ENCODE assay signal across 21 cellular contexts in the genomic region with DNA sequence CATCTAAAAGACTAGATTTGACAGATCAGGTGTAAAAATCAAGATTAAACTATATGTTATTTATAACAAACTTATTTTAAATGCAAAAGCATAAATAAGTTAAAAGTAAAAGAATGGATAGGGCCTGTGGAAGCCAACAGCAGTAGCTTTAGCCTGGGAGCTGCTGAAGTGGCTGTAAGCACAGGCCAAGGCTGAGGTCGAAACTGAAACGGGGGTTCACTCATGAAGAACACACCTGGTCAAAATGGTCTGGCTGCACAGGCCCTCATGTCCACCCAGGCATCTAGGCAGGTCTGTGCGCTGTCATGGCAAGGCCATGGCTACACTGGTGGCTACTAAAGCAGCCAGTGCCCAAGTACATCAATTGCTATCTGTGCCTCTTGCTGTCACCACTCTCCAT.
"Had no signal": no experiment of that assay in that cellular context is flagged by ENCODE, and none has a peak within 500 bp of the region (broad histone marks: within the 10 kb centered on the region; RNA-seq: fewer than 3 reads in every experiment).

No MANE protein-coding gene starts in this region.

- H2AFZ ChIP-seq: neural progenitor cell had no signal

- ATAC-seq: effector memory CD8-positive, alpha-beta T cell; gastroesophageal sphincter; left cardiac atrium; lower lobe of right lung; natural killer cell treated with Interleukin-12 subunit alpha and Interleukin-12 subunit beta and Interleukin-15 and Interleukin-18, amount 100 ng/mL, for 72 hours; upper lobe of right lung had no signal

- H3K27me3 ChIP-seq: esophagus muscularis mucosa, gastroesophageal sphincter, neural progenitor cell, ovary, right atrium auricular region, sigmoid colon, suprapubic skin, thyroid gland, upper lobe of right lung had no signal

- H3K4me1 ChIP-seq: esophagus muscularis mucosa, gastroesophageal sphincter, left ventricle myocardium inferior, lower lobe of right lung, neural progenitor cell, right atrium auricular region, sigmoid colon, suprapubic skin, thyroid gland, upper lobe of right lung had no signal

- H3K4me3 ChIP-seq: esophagus muscularis mucosa, gastroesophageal sphincter, left ventricle myocardium inferior, lower lobe of right lung, neural progenitor cell, ovary, right atrium auricular region, sigmoid colon, skin epidermis, suprapubic skin, thyroid gland, upper lobe of right lung had no signal

- H3K27ac ChIP-seq: epithelial cell of prostate, esophagus muscularis mucosa, gastroesophageal sphincter, left ventricle myocardium inferior, lower lobe of right lung, neural progenitor cell, ovary, right atrium auricular region, sigmoid colon, skin epidermis, suprapubic skin, thyroid gland, upper lobe of right lung had no signal

- DNase-seq: effector memory CD8-positive, alpha-beta T cell; kidney; left cardiac atrium; left ventricle myocardium inferior; lower lobe of right lung; nucleus accumbens; ovary; sigmoid colon; stimulated activated CD4-positive, alpha-beta T cell treated with anti-CD3 and anti-CD28 coated beads, Interleukin-2, amount 100 ng/mL, for 24 hours; stimulated activated CD4-positive, alpha-beta T cell treated with anti-CD3 and anti-CD28 coated beads, Interleukin-4, amount 100 ng/mL, for 4 hours; stimulated activated naive CD4-positive, alpha-beta T cell treated with Interleukin-2 at 50 U/mL for 16 hours; thyroid gland; upper lobe of right lung had no signal

- H3K9ac ChIP-seq: neural progenitor cell had no signal

- H3K9me3 ChIP-seq: lower lobe of right lung, ovary, right atrium auricular region, sigmoid colon, thyroid gland, upper lobe of right lung had no signal

- H3K4me2 ChIP-seq: neural progenitor cell had no signal

- H3K36me3 ChIP-seq: esophagus muscularis mucosa, gastroesophageal sphincter, left ventricle myocardium inferior, lower lobe of right lung, neural progenitor cell, ovary, right atrium auricular region, sigmoid colon, suprapubic skin, thyroid gland, upper lobe of right lung had no signal
